In genomic region chr3:134197681-134198261, GRCh38 we compare ENCODE assay signal across 8 cellular contexts. TPM values are rescaled to one million over a fixed set of nuclear protein-coding genes. Genes with fewer than 3 reads are reported as not detected.
DNase-seq lines count a peak whose midpoint lies in the region; ATAC-seq, FAIRE-seq and TF ChIP-seq lines count a peak whose summit lies in the region.

No MANE protein-coding gene starts in this region.

- TF ChIP-seq EP300 in A549 (IDR thresholded peaks at IDR 0.05), result no peak

- H3K27ac Mint-ChIP-seq in stimulated activated naive CD8-positive, alpha-beta T cell treated with anti-CD3 and anti-CD28 coated beads, Interleukin-15, amount 100 ng/mL, for 72 hours, result no peak overlapping the region

- H3K9me3 ChIP-seq in A549, result no peaks in the 10 kb centered on the region

- in situ Hi-C loops in astrocyte of the spinal cord (cut with HindIII; ENCODE audit: low sequenced_read_pairs), result no loop called here

- DNase-seq in A549 (ENCODE audit: low read depth in 1 of 2, low spot score in 1 of 2) (peak; percentile 44 to 62), GM10248 (ENCODE audit: extremely low spot score) (peak; percentile 63), NCI-H526 treated with DMSO at 0.1 percent for 48 hours (lab: John Stamatoyannopoulos, UW) (peak; percentile 21), astrocyte of the spinal cord (ENCODE audit: low read depth, low spot score) (peak; percentile 80), iPS-NIHi11 (ENCODE audit: low spot score) (peak; percentile 69)
- DNase-seq in stimulated activated naive CD8-positive, alpha-beta T cell treated with anti-CD3 and anti-CD28 coated beads, Interleukin-15, amount 100 ng/mL, for 72 hours, result peak; percentile 10 to 21

- TF ChIP-seq RAD21 in A549 (conservative IDR thresholded peaks at IDR 0.05 in 1 of 2, IDR thresholded peaks at IDR 0.05 in 1 of 2), result peak; percentile 50 to 64; a peak in 4 of 5 replicates

- H3K27me3 Mint-ChIP-seq in stimulated activated naive CD8-positive, alpha-beta T cell treated with anti-CD3 and anti-CD28 coated beads, Interleukin-15, amount 100 ng/mL, for 72 hours, result no peaks in the 10 kb centered on the region

- H3K9me3 Mint-ChIP-seq in stimulated activated naive CD8-positive, alpha-beta T cell treated with anti-CD3 and anti-CD28 coated beads, Interleukin-15, amount 100 ng/mL, for 72 hours, result no peaks in the 10 kb centered on the region

- FAIRE-seq in A549 (lab: Jason Lieb, UNC), result peak; percentile 46

- no peak overlapping the region for H3K4me3 Mint-ChIP-seq in stimulated activated naive CD8-positive, alpha-beta T cell treated with anti-CD3 and anti-CD28 coated beads, Interleukin-15, amount 100 ng/mL, for 72 hours

- POLR2A ChIA-PET in A549 (lab: Yijun Ruan, JAX), result no interaction called here
- POLR2A ChIA-PET in GM10248 (lab: Yijun Ruan, JAX), result no interaction called here

- H3K4me1 Mint-ChIP-seq in stimulated activated naive CD8-positive, alpha-beta T cell treated with anti-CD3 and anti-CD28 coated beads, Interleukin-15, amount 100 ng/mL, for 72 hours, result peaks cover 7% of the 10 kb centered on the region

- no peak for TF ChIP-seq POLR2A in A549 (IDR thresholded peaks at IDR 0.05; ENCODE audit: low read length)

- H3K4me1 ChIP-seq in A549, result no peaks in the 10 kb centered on the region

- CTCF ChIA-PET in A549 (lab: Yijun Ruan, JAX), result interaction anchor here (0.6 to 9.1 kb wide), 9 partner anchors 10 to 279 kb away, joined by 3 to 60 read pairs (median 6); no protein-coding TSS in a partner anchor
- CTCF ChIA-PET in GM10248 (lab: Yijun Ruan, JAX), result interaction anchor here (0.6 to 8.7 kb wide), 17 partner anchors 7 to 290 kb away, joined by 3 to 92 read pairs (median 4); no protein-coding TSS in a partner anchor

- peak; percentile 92 for ATAC-seq in A549
- peak; percentile 71 for ATAC-seq in HG03139 (IDR thresholded peaks at IDR 0.05; ENCODE audit: unreplicated experiment)
- peak; percentile 85 for ATAC-seq in stimulated activated naive CD8-positive, alpha-beta T cell treated with anti-CD3 and anti-CD28 coated beads, Interleukin-15, amount 100 ng/mL, for 72 hours
- ATAC-seq in GM19023 (IDR thresholded peaks at IDR 0.05; ENCODE audit: unreplicated experiment), result no peak

- H3K4me3 ChIP-seq in A549, result no peak overlapping the region
- no peak overlapping the region for H3K4me3 ChIP-seq in astrocyte of the spinal cord (ENCODE audit: low read depth, low read length)

- no peak overlapping the region for H3K27ac ChIP-seq in A549

- TF ChIP-seq CTCF in A549 (IDR thresholded peaks at IDR 0.05) (peak; percentile 66), GM10248 (IDR thresholded peaks at IDR 0.05; ENCODE audit: control extremely low read depth, extremely low read depth, low read depth, missing control alignments) (peak; percentile 72), astrocyte of the spinal cord (IDR thresholded peaks at IDR 0.05; ENCODE audit: low read depth, low read length) (peak; percentile 74)

- no peak overlapping the region for H3K4me2 ChIP-seq in A549

- 13% methylated on average over 2 of the region's 2 CpGs for WGBS in A549 (ENCODE audit: missing lambda C conversion rate)

TF ChIP-seq in A549, 52 proteins besides CTCF, POLR2A, EP300 and RAD21:
- no peak for TF ChIP-seq HMGXB4 (CRISPR knock-in tag; IDR thresholded peaks at IDR 0.05; ENCODE audit: borderline replicate concordance)
- no peak for TF ChIP-seq HOXA7 (CRISPR knock-in tag; IDR thresholded peaks at IDR 0.05)
- no peak for TF ChIP-seq FOSL2 (IDR thresholded peaks at IDR 0.05)
- 0 out of 2 replicates have a peak, but pooled peaks have one; percentile 33 for TF ChIP-seq FOSL2 (CRISPR knock-in tag; IDR thresholded peaks at IDR 0.05)
- no peak for TF ChIP-seq NFE2L2 (conservative IDR thresholded peaks at IDR 0.05; ENCODE audit: low read length)
- TF ChIP-seq NR3C1 (IDR thresholded peaks at IDR 0.05), result no peak
- TF ChIP-seq USF2 (IDR thresholded peaks at IDR 0.05), result no peak
- no peak for TF ChIP-seq PBX3 (IDR thresholded peaks at IDR 0.05)
- TF ChIP-seq ZNF302 (CRISPR knock-in tag; IDR thresholded peaks at IDR 0.05), result no peak
- TF ChIP-seq MAX (IDR thresholded peaks at IDR 0.05), result no peak
- no peak for TF ChIP-seq BHLHE40 (IDR thresholded peaks at IDR 0.05; ENCODE audit: low read depth, low read length)
- TF ChIP-seq SMC3 (IDR thresholded peaks at IDR 0.05), result peak; percentile 37; the same call in 2 of the 3 replicates
- TF ChIP-seq CBX8 (IDR thresholded peaks at IDR 0.05), result no peak
- TF ChIP-seq FOSB (CRISPR knock-in tag; IDR thresholded peaks at IDR 0.05), result no peak
- TF ChIP-seq CEBPB (IDR thresholded peaks at IDR 0.05), result no peak

RNA-seq across cellular contexts. Expression of gene RYK, which starts 52.9 kb away (rescaled TPM):
- polyA plus RNA-seq in A549 (2011; rRNA removed) (41.9 and 46.6 TPM in 2 replicates), A549 (2017; fragmentation: RNase III; extraction: RNeasy Plus Mini Kit Qiagen cat#74134 plus additional on column Dnase treatment) (28.4 to 30.6 TPM (median 29.2 TPM) in 3 replicates)
- 12.7 and 18.3 TPM in 2 replicates for polyA plus RNA-seq in A549 (2012; cell fraction: cytosol; rRNA removed)
- polyA plus RNA-seq in A549 (2012; cell fraction: nucleus; rRNA removed), result 11.6 and 20.5 TPM in 2 replicates
- polyA minus RNA-seq in A549 (2011; rRNA and poly(A)+ RNA removed), result 33.0 and 43.6 TPM in 2 replicates

Comparison
In these comparisons a context has a peak if more than half of its experiments do, and no peak if none do; other contexts are left out.
1. DNase-seq: peak in every context shown above with its lines; median percentile 80 in astrocyte of the spinal cord; 69 in iPS-NIHi11; 63 in GM10248; 53 in A549; 21 in NCI-H526 treated with DMSO at 0.1 percent for 48 hours; 16 in stimulated activated naive CD8-positive, alpha-beta T cell treated with anti-CD3 and anti-CD28 coated beads, Interleukin-15, amount 100 ng/mL, for 72 hours.